ENCODE assay signal across 1 cellular context in genomic region chr22:22099194-22099486, GRCh38.
TF ChIP-seq lines count a peak whose summit lies in the region.

No MANE protein-coding gene starts in this region.

TF ChIP-seq in K562, 482 proteins besides CTCF, POLR2A, EP300 and RAD21 (continued from another document):
- TF ChIP-seq CHD7 (IDR thresholded peaks at IDR 0.05; ENCODE audit: low read depth, low read length), result no peak
- TF ChIP-seq, protein P1, sequence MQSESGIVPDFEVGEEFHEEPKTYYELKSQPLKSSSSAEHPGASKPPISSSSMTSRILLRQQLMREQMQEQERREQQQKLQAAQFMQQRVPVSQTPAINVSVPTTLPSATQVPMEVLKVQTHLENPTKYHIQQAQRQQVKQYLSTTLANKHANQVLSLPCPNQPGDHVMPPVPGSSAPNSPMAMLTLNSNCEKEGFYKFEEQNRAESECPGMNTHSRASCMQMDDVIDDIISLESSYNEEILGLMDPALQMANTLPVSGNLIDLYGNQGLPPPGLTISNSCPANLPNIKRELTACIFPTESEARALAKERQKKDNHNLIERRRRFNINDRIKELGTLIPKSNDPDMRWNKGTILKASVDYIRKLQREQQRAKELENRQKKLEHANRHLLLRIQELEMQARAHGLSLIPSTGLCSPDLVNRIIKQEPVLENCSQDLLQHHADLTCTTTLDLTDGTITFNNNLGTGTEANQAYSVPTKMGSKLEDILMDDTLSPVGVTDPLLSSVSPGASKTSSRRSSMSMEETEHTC (IDR thresholded peaks at IDR 0.05), result no peak
- no peak for TF ChIP-seq TBL1XR1 (IDR thresholded peaks at IDR 0.05; ENCODE audit: low read length in 2 of 2)
- no peak for TF ChIP-seq IRF2 (CRISPR knock-in tag; IDR thresholded peaks at IDR 0.05)
- TF ChIP-seq, protein P2, sequence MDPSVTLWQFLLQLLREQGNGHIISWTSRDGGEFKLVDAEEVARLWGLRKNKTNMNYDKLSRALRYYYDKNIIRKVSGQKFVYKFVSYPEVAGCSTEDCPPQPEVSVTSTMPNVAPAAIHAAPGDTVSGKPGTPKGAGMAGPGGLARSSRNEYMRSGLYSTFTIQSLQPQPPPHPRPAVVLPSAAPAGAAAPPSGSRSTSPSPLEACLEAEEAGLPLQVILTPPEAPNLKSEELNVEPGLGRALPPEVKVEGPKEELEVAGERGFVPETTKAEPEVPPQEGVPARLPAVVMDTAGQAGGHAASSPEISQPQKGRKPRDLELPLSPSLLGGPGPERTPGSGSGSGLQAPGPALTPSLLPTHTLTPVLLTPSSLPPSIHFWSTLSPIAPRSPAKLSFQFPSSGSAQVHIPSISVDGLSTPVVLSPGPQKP (CRISPR knock-in tag; IDR thresholded peaks at IDR 0.05), result 0 out of 2 replicates have a peak, but pooled peaks have one; percentile 22
- no peak for TF ChIP-seq SMAD4 (CRISPR knock-in tag; conservative IDR thresholded peaks at IDR 0.05)
- TF ChIP-seq TEAD1 (CRISPR knock-in tag; IDR thresholded peaks at IDR 0.05), result no peak
- no peak for TF ChIP-seq NUFIP1 (IDR thresholded peaks at IDR 0.05; ENCODE audit: partially characterized antibody)
- no peak for TF ChIP-seq SNRNP70 (optimal IDR thresholded peaks at IDR 0.05; ENCODE audit: low read depth, low read length)
- 0 out of 2 replicates have a peak, but pooled peaks have one; percentile 0 for TF ChIP-seq ZNF184 (CRISPR knock-in tag; IDR thresholded peaks at IDR 0.05)
- no peak for TF ChIP-seq EP400 (IDR thresholded peaks at IDR 0.05)
- no peak for TF ChIP-seq PHF21A (IDR thresholded peaks at IDR 0.05; ENCODE audit: borderline replicate concordance, low read depth)
- no peak for TF ChIP-seq HMGXB4 (CRISPR knock-in tag; IDR thresholded peaks at IDR 0.05)
- no peak for TF ChIP-seq WHSC1 (IDR thresholded peaks at IDR 0.05; ENCODE audit: low read length)
- no peak for TF ChIP-seq MEIS2 (IDR thresholded peaks at IDR 0.05; ENCODE audit: partially characterized antibody)
- TF ChIP-seq ZNF124 (CRISPR knock-in tag; IDR thresholded peaks at IDR 0.05), result peak; percentile 52; the same call in 1 of the 2 replicates
- 0 out of 2 replicates have a peak, but pooled peaks have one; percentile 19 for TF ChIP-seq ATF1 (CRISPR knock-in tag; IDR thresholded peaks at IDR 0.05)
- TF ChIP-seq ATF1 (tag; IDR thresholded peaks at IDR 0.05), result no peak
